In the genomic region with DNA sequence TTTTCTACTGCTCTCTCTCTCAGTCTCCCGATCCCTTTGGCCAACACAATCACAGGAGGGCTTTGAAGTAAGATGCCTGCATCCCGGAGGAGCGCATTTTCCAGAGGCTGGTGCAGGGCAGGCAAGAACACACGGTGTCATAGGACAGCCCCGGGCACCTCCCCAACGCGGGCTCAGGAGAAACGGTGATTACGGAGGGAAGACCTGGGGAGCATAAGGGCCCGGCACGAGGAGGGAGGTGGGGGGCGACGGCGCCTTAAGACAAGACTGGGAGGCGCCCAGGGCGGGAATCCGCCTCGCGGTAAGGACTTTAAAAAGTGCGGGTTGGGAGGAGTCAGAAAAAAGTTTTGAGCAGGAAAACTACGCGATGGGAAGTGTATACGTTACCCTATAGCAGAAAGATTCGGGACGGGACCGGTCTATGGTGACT, we compare ENCODE assay signal across 8 cellular contexts. TPM values are rescaled to one million over a fixed set of nuclear protein-coding genes. Genes with fewer than 3 reads are reported as not detected.
DNase-seq lines count a peak whose midpoint lies in the region; ATAC-seq and TF ChIP-seq lines count a peak whose summit lies in the region.

No MANE protein-coding gene starts in this region.

- TF ChIP-seq CTCF in BJ (IDR thresholded peaks at IDR 0.05; ENCODE audit: insufficient read depth, low read depth, low read length) (no peak), esophagus muscularis mucosa (IDR thresholded peaks at IDR 0.05) (no peak), nephron progenitor cell (IDR thresholded peaks at IDR 0.05) (no peak)

- H3K4me1 ChIP-seq in esophagus muscularis mucosa: peaks cover 10 to 31% (median 20%) of the 10 kb centered on the region in 4 donors

- H3K27me3 ChIP-seq in BJ (ENCODE audit: control insufficient read depth, insufficient read depth, low read length) (no peaks in the 10 kb centered on the region), esophagus muscularis mucosa (no peaks in the 10 kb centered on the region)

- peak; percentile 37 for ATAC-seq in GM18909 (IDR thresholded peaks at IDR 0.05; ENCODE audit: poor library complexity, unreplicated experiment)
- peak; percentile 14 for ATAC-seq in HG03520 (IDR thresholded peaks at IDR 0.05; ENCODE audit: unreplicated experiment)
- ATAC-seq in activated CD4-positive, CD25-positive, alpha-beta regulatory T cell treated with anti-CD3 and anti-CD28 coated beads, Interleukin-2, amount 50 U/mL, for 24 hours: peak; percentile 17 to 28
- ATAC-seq in GM19351 (IDR thresholded peaks at IDR 0.05; ENCODE audit: unreplicated experiment): no peak

- H3K36me3 ChIP-seq in BJ (ENCODE audit: control insufficient read depth, insufficient read depth, low read length): no peaks in the 10 kb centered on the region; the same call in 1 of the 2 replicates
- H3K36me3 ChIP-seq in esophagus muscularis mucosa: peaks cover 0 to 5% (median 0%) of the 10 kb centered on the region in 4 donors

- no peak for DNase-seq in BJ (ENCODE audit: low read depth)
- DNase-seq in esophagus muscularis mucosa (ENCODE audit: extremely low spot score): no peak
- DNase-seq in nephron progenitor cell: peak; percentile 37
- DNase-seq in iPS-NIHi7 (ENCODE audit: extremely low spot score): no peak

- H3K4me3 Mint-ChIP-seq in nephron progenitor cell: peak overlapping the region; percentile 92

- intact Hi-C loops in esophagus muscularis mucosa (cut with DNase I): loop anchor here (2.0 to 10.0 kb wide), 2 partner anchors 21 to 47 kb away; partner anchors contain the start of genes ZNF320 and ZNF816

- peaks cover 11% of the 10 kb centered on the region for H3K27me3 Mint-ChIP-seq in nephron progenitor cell (ENCODE audit: low read depth, poor library complexity)

- POLR2A ChIA-PET in BJ (lab: Charles Lee): no interaction called here

- peaks cover 38% of the 10 kb centered on the region for H3K36me3 Mint-ChIP-seq in nephron progenitor cell (ENCODE audit: low read depth)

- peaks cover 41% of the 10 kb centered on the region for H3K9me3 Mint-ChIP-seq in nephron progenitor cell

- no peak for TF ChIP-seq POLR2A in esophagus muscularis mucosa (IDR thresholded peaks at IDR 0.05; ENCODE audit: low read depth)

- peak overlapping the region; percentile 70 for H3K4me3 ChIP-seq in BJ (ENCODE audit: low read depth, low read length)
- peak overlapping the region; percentile 63 to 89 (median 81) for H3K4me3 ChIP-seq in esophagus muscularis mucosa

- peak overlapping the region; percentile 67 for H3K27ac Mint-ChIP-seq in nephron progenitor cell

- CTCF ChIA-PET in BJ (lab: Yijun Ruan, JAX): interaction anchor here (0.5 kb wide), 1 partner anchor 142 kb away, joined by 3 read pairs; no protein-coding TSS in a partner anchor

- H3K4me1 Mint-ChIP-seq in nephron progenitor cell: peaks cover 40% of the 10 kb centered on the region

- under 1% methylated on average over 26 of the region's 26 CpGs for WGBS in esophagus muscularis mucosa

- peak overlapping the region; percentile 79 to 85 (median 81) for H3K27ac ChIP-seq in esophagus muscularis mucosa (replicated peaks in 1 of 4)

- no peak for TF ChIP-seq EP300 in esophagus muscularis mucosa (IDR thresholded peaks at IDR 0.05)

- peaks cover 0 to 14% (median 5%) of the 10 kb centered on the region in 4 donors for H3K9me3 ChIP-seq in esophagus muscularis mucosa

RNA-seq across cellular contexts. Expression of gene ZNF888, which starts 18.7 kb away (rescaled TPM):
- polyA plus RNA-seq in BJ (2011; rRNA removed): 1.1 and 1.9 TPM in 2 replicates
- 2.2 and 3.4 TPM in 2 replicates for polyA minus RNA-seq in BJ (2011; rRNA and poly(A)+ RNA removed)
- total RNA-seq in esophagus muscularis mucosa: 1 to 10 TPM; 2.5 to 3.7 (median 3.1) TPM

RNA-seq across cellular contexts. Expression of gene ZNF816, which starts 20.7 kb away (rescaled TPM):
- 1.9 and 3.0 TPM in 2 replicates for polyA plus RNA-seq in BJ (2011; rRNA removed)
- polyA minus RNA-seq in BJ (2011; rRNA and poly(A)+ RNA removed): 2.5 and 3.0 TPM in 2 replicates
- 10 to 100 TPM in 1 of 4 donors, 1 to 10 TPM in 3; 4.0 to 12.9 (median 6.0) TPM for total RNA-seq in esophagus muscularis mucosa

RNA-seq across cellular contexts. Expression of gene ZNF320, which starts 44.5 kb away (rescaled TPM):
- polyA plus RNA-seq in BJ (2011; rRNA removed): 7.9 and 8.4 TPM in 2 replicates
- 2.9 and 5.7 TPM in 2 replicates for polyA minus RNA-seq in BJ (2011; rRNA and poly(A)+ RNA removed)
- total RNA-seq in esophagus muscularis mucosa: 10 to 100 TPM in 2 of 4 donors, 1 to 10 TPM in 2; 4.2 to 11.6 (median 10.2) TPM
